ENCODE assay signal across 12 cellular contexts in genomic region chr16:70706948-70707465, GRCh38. TPM values are rescaled to one million over a fixed set of nuclear protein-coding genes. Genes with fewer than 3 reads are reported as not detected.
DNase-seq lines count a peak whose midpoint lies in the region; ATAC-seq and TF ChIP-seq lines count a peak whose summit lies in the region.
"Had no signal": no experiment of that assay in that cellular context is flagged by ENCODE, and none has a peak within 500 bp of the region (broad histone marks: within the 10 kb centered on the region; RNA-seq: fewer than 3 reads in every experiment).

No MANE protein-coding gene starts in this region.

- H3K27me3 ChIP-seq in naive thymus-derived CD4-positive, alpha-beta T cell (ENCODE audit: control insufficient read depth in 2 of 2, insufficient read depth in 2 of 2, low read length in 2 of 2), result no peaks in the 10 kb centered on the region

- peaks cover 6% of the 10 kb centered on the region for H3K4me1 ChIP-seq in mucosa of descending colon (ENCODE audit: low read depth)
- H3K4me1 ChIP-seq in naive thymus-derived CD4-positive, alpha-beta T cell (ENCODE audit: control insufficient read depth in 2 of 2, insufficient read depth in 2 of 2, low read length in 2 of 2), result no peaks in the 10 kb centered on the region

- no peaks in the 10 kb centered on the region for H3K4me1 Mint-ChIP-seq in activated T-helper 1 cell treated with anti-CD3 and anti-CD28 coated beads, Interleukin-12 subunit alpha, Interleukin-12 subunit beta, Interleukin-2, Interleukin-4 antibody, amounts not matched to agents 30 ng/mL and 10 ng/mL and 1 ng/mL, durations not matched to agents 14 hours and 24 hours and 36 hours (ENCODE audit: low read depth)
- peaks cover 0 to 5% (median 0%) of the 10 kb centered on the region in 7 donors for H3K4me1 Mint-ChIP-seq in naive thymus-derived CD4-positive, alpha-beta T cell
- H3K4me1 Mint-ChIP-seq: B cell had no signal

- peak overlapping the region; percentile 95 to 96 for H3K27ac ChIP-seq in coronary artery
- H3K27ac ChIP-seq in naive thymus-derived CD4-positive, alpha-beta T cell (ENCODE audit: low read depth, low read length), result no peak overlapping the region

- CTCF ChIA-PET in naive thymus-derived CD4-positive, alpha-beta T cell (lab: Charles Lee), result no interaction called here

- POLR2A ChIA-PET in naive thymus-derived CD4-positive, alpha-beta T cell (lab: Charles Lee), result no interaction called here

- intact Hi-C loops in mucosa of descending colon (cut with DNase I, micrococcal nuclease), result no loop called here
- intact Hi-C loops in activated T-helper 1 cell treated with anti-CD3 and anti-CD28 coated beads, Interleukin-12 subunit alpha, Interleukin-12 subunit beta, Interleukin-2, Interleukin-4 antibody, amounts not matched to agents 30 ng/mL and 10 ng/mL and 1 ng/mL, durations not matched to agents 14 hours and 24 hours and 36 hours (cut with micrococcal nuclease), result no loop called here
- intact Hi-C loops in naive thymus-derived CD4-positive, alpha-beta T cell (cut with micrococcal nuclease), result no loop called here

- H3K4me3 ChIP-seq in coronary artery, result no peak overlapping the region
- H3K4me3 ChIP-seq in mucosa of descending colon, result no peak overlapping the region
- H3K4me3 ChIP-seq in naive thymus-derived CD4-positive, alpha-beta T cell (ENCODE audit: low read length), result no peak overlapping the region

- DNase-seq in A172 (ENCODE audit: low spot score) (peak; percentile 97), M059J (ENCODE audit: low read depth) (peak; percentile 99), coronary artery (ENCODE audit: low spot score) (no peak), mucosa of descending colon (no peak), NAMALWA (ENCODE audit: low spot score) (no peak)
- DNase-seq in activated T-helper 1 cell treated with anti-CD3 and anti-CD28 coated beads, Interleukin-12 subunit alpha, Interleukin-12 subunit beta, Interleukin-2, Interleukin-4 antibody, amounts not matched to agents 30 ng/mL and 10 ng/mL and 1 ng/mL, durations not matched to agents 14 hours and 24 hours and 36 hours (ENCODE audit: low spot score), result no peak
- DNase-seq in stimulated activated CD4-positive, alpha-beta T cell treated with anti-CD3 and anti-CD28 coated beads, Interleukin-15, amount 100 ng/mL, for 24 hours, result no peak
- no peak for DNase-seq in naive thymus-derived CD4-positive, alpha-beta T cell
- DNase-seq: activated CD4-positive, alpha-beta T cell treated with anti-CD3 and anti-CD28 coated beads, Interleukin-2, amount 50 U/mL, for 4 hours; effector memory CD8-positive, alpha-beta T cell; NCI-H345 had no signal

- no peak overlapping the region for H3K4me3 Mint-ChIP-seq in activated T-helper 1 cell treated with anti-CD3 and anti-CD28 coated beads, Interleukin-12 subunit alpha, Interleukin-12 subunit beta, Interleukin-2, Interleukin-4 antibody, amounts not matched to agents 30 ng/mL and 10 ng/mL and 1 ng/mL, durations not matched to agents 14 hours and 24 hours and 36 hours
- no peak overlapping the region for H3K4me3 Mint-ChIP-seq in naive thymus-derived CD4-positive, alpha-beta T cell
- H3K4me3 Mint-ChIP-seq: B cell; effector memory CD8-positive, alpha-beta T cell had no signal

- no peak overlapping the region for H3K27ac Mint-ChIP-seq in activated T-helper 1 cell treated with anti-CD3 and anti-CD28 coated beads, Interleukin-12 subunit alpha, Interleukin-12 subunit beta, Interleukin-2, Interleukin-4 antibody, amounts not matched to agents 30 ng/mL and 10 ng/mL and 1 ng/mL, durations not matched to agents 14 hours and 24 hours and 36 hours
- H3K27ac Mint-ChIP-seq in naive thymus-derived CD4-positive, alpha-beta T cell, result no peak overlapping the region
- H3K27ac Mint-ChIP-seq: B cell had no signal

- H3K27me3 Mint-ChIP-seq in activated T-helper 1 cell treated with anti-CD3 and anti-CD28 coated beads, Interleukin-12 subunit alpha, Interleukin-12 subunit beta, Interleukin-2, Interleukin-4 antibody, amounts not matched to agents 30 ng/mL and 10 ng/mL and 1 ng/mL, durations not matched to agents 14 hours and 24 hours and 36 hours (ENCODE audit: insufficient read depth), result no peaks in the 10 kb centered on the region
- H3K27me3 Mint-ChIP-seq in naive thymus-derived CD4-positive, alpha-beta T cell, result no peaks in the 10 kb centered on the region
- H3K27me3 Mint-ChIP-seq: B cell; effector memory CD8-positive, alpha-beta T cell had no signal

- H3K9me3 ChIP-seq in mucosa of descending colon, result no peaks in the 10 kb centered on the region
- no peaks in the 10 kb centered on the region for H3K9me3 ChIP-seq in naive thymus-derived CD4-positive, alpha-beta T cell (ENCODE audit: control insufficient read depth in 2 of 3, low read length in 3 of 3)

- no peaks in the 10 kb centered on the region for H3K36me3 ChIP-seq in mucosa of descending colon (ENCODE audit: low read depth)
- H3K36me3 ChIP-seq in naive thymus-derived CD4-positive, alpha-beta T cell (ENCODE audit: control insufficient read depth in 2 of 3, insufficient read depth in 3 of 3, low read length in 3 of 3), result peaks cover 0 to 19% (median 0%) of the 10 kb centered on the region in 3 experiments

- H3K9me3 Mint-ChIP-seq in activated T-helper 1 cell treated with anti-CD3 and anti-CD28 coated beads, Interleukin-12 subunit alpha, Interleukin-12 subunit beta, Interleukin-2, Interleukin-4 antibody, amounts not matched to agents 30 ng/mL and 10 ng/mL and 1 ng/mL, durations not matched to agents 14 hours and 24 hours and 36 hours, result no peaks in the 10 kb centered on the region
- H3K9me3 Mint-ChIP-seq in naive thymus-derived CD4-positive, alpha-beta T cell, result no peaks in the 10 kb centered on the region
- H3K9me3 Mint-ChIP-seq: effector memory CD8-positive, alpha-beta T cell had no signal

- peak; percentile 5 for ATAC-seq in mucosa of descending colon
- ATAC-seq in naive thymus-derived CD4-positive, alpha-beta T cell, result no peak
- ATAC-seq: effector memory CD8-positive, alpha-beta T cell had no signal

- no peaks in the 10 kb centered on the region for H3K36me3 Mint-ChIP-seq in activated T-helper 1 cell treated with anti-CD3 and anti-CD28 coated beads, Interleukin-12 subunit alpha, Interleukin-12 subunit beta, Interleukin-2, Interleukin-4 antibody, amounts not matched to agents 30 ng/mL and 10 ng/mL and 1 ng/mL, durations not matched to agents 14 hours and 24 hours and 36 hours (ENCODE audit: low read depth)
- peaks cover 0 to 12% (median 4%) of the 10 kb centered on the region in 5 donors for H3K36me3 Mint-ChIP-seq in naive thymus-derived CD4-positive, alpha-beta T cell

- TF ChIP-seq CTCF in coronary artery (IDR thresholded peaks at IDR 0.05), result no peak
- TF ChIP-seq CTCF in mucosa of descending colon (IDR thresholded peaks at IDR 0.05), result no peak

RNA-seq across cellular contexts. Expression of gene MTSS2, which starts 21.2 kb away (rescaled TPM):
- total RNA-seq in A172 (2014; rRNA removed; shearing (Covaris generic)), result 74.1 and 96.8 TPM in 2 replicates
- total RNA-seq in M059J (2014; rRNA removed; shearing (Covaris generic)), result 39.3 and 69.0 TPM in 2 replicates
- total RNA-seq in mucosa of descending colon, result 100 to 1,000 TPM in 1 of 3 donors, 10 to 100 TPM in 2; 11.8 to 151 (median 28.2) TPM
- total RNA-seq in activated T-helper 1 cell treated with anti-CD3 and anti-CD28 coated beads, Interleukin-12 subunit alpha, Interleukin-12 subunit beta, Interleukin-2, Interleukin-4 antibody, amounts not matched to agents 30 ng/mL and 10 ng/mL and 1 ng/mL, durations not matched to agents 14 hours and 24 hours and 36 hours, result 2.0 and 3.5 TPM in 2 replicates
- 10 to 100 TPM in 3 of 5 experiments, 1 to 10 TPM in 2; 1.4 to 16.7 (median 11.5) TPM for total RNA-seq in naive thymus-derived CD4-positive, alpha-beta T cell
- polyA plus RNA-seq in naive thymus-derived CD4-positive, alpha-beta T cell, result not detected

Comparison
In these comparisons a context has a peak if more than half of its experiments do, and no peak if none do; other contexts are left out.
1. DNase-seq: peak in A172 (single experiment) and M059J (single experiment); none in coronary artery (single experiment), mucosa of descending colon (0 of 3), activated T-helper 1 cell treated with anti-CD3 and anti-CD28 coated beads, Interleukin-12 subunit alpha, Interleukin-12 subunit beta, Interleukin-2, Interleukin-4 antibody, amounts not matched to agents 30 ng/mL and 10 ng/mL and 1 ng/mL, durations not matched to agents 14 hours and 24 hours and 36 hours (single experiment), NAMALWA (single experiment), stimulated activated CD4-positive, alpha-beta T cell treated with anti-CD3 and anti-CD28 coated beads, Interleukin-15, amount 100 ng/mL, for 24 hours (single experiment) and naive thymus-derived CD4-positive, alpha-beta T cell (0 of 9).